Comparison of ENCODE assay signal across 25 cellular contexts in genomic region chr15:28023422-28023821, GRCh38.
"Had no signal": no experiment of that assay in that cellular context is flagged by ENCODE, and none has a peak within 500 bp of the region (broad histone marks: within the 10 kb centered on the region; RNA-seq: fewer than 3 reads in every experiment).

No MANE protein-coding gene starts in this region.

- H3K36me3 Mint-ChIP-seq: activated naive CD4-positive, alpha-beta T cell treated with anti-CD3 and anti-CD28 coated beads, Interleukin-2, amount 10 ng/mL, durations not matched to agents 7 days and 5 days; activated naive CD8-positive, alpha-beta T cell treated with anti-CD3 and anti-CD28 coated beads, Interleukin-2, amount 10 ng/mL, durations not matched to agents 7 days and 5 days; mesothelial cell of epicardium; naive thymus-derived CD4-positive, alpha-beta T cell; stimulated activated naive B cell treated with anti-CD40 and anti-IgM and Interleukin-4, amounts not matched to agents 10 μg/mL and 1 μg/mL and 100 μg/mL, for 72 hours had no signal

- DNase-seq: activated CD4-positive, alpha-beta T cell treated with anti-CD3 and anti-CD28 coated beads for 4 hours; activated CD4-positive, alpha-beta T cell treated with anti-CD3 and anti-CD28 coated beads, Interleukin-2, amount 50 U/mL, for 48 hours; activated CD8-positive, alpha-beta memory T cell treated with anti-CD3 and anti-CD28 coated beads for 24 hours; activated gamma-delta T cell; activated naive CD4-positive, alpha-beta T cell treated with anti-CD3 and anti-CD28 coated beads, Interleukin-2, amount 10 ng/mL, durations not matched to agents 7 days and 5 days; activated naive CD8-positive, alpha-beta T cell treated with anti-CD3 and anti-CD28 coated beads, Interleukin-2, amount 10 ng/mL, durations not matched to agents 7 days and 5 days; central memory CD4-positive, alpha-beta T cell; effector memory CD4-positive, alpha-beta T cell; gastrocnemius medialis; glutamatergic neuron; islet precursor cell; left ventricle myocardium inferior; naive thymus-derived CD4-positive, alpha-beta T cell; stimulated activated CD4-positive, alpha-beta T cell treated with anti-CD3 and anti-CD28 coated beads, Interleukin-1b, Interleukin-23, amount 100 ng/mL, for 48 hours; stimulated activated CD4-positive, alpha-beta T cell treated with anti-CD3 and anti-CD28 coated beads, Interleukin-4, amount 100 ng/mL, for 4 hours; stimulated activated CD8-positive, alpha-beta memory T cell treated with anti-CD3 and anti-CD28 coated beads, Interleukin-4, amount 100 ng/mL, for 48 hours; stimulated activated naive B cell treated with anti-CD40 and anti-IgM and Interleukin-4, amounts not matched to agents 10 μg/mL and 1 μg/mL and 100 μg/mL, for 72 hours; stomach; T-helper 1 cell had no signal

- H3K27ac Mint-ChIP-seq: activated naive CD4-positive, alpha-beta T cell treated with anti-CD3 and anti-CD28 coated beads, Interleukin-2, amount 10 ng/mL, durations not matched to agents 7 days and 5 days; activated naive CD8-positive, alpha-beta T cell treated with anti-CD3 and anti-CD28 coated beads, Interleukin-2, amount 10 ng/mL, durations not matched to agents 7 days and 5 days; mesothelial cell of epicardium; naive thymus-derived CD4-positive, alpha-beta T cell; stimulated activated naive B cell treated with anti-CD40 and anti-IgM and Interleukin-4, amounts not matched to agents 10 μg/mL and 1 μg/mL and 100 μg/mL, for 72 hours; T-helper 2 cell treated with Interferon-gamma antibody and Interleukin-4, amounts not matched to agents 5 μg/mL and 100 μg/mL, for 36 hours had no signal

- H3K27ac ChIP-seq: gastrocnemius medialis, left ventricle myocardium inferior, right atrium auricular region, stomach, tibial nerve, VCaP had no signal

- H3K4me3 Mint-ChIP-seq: activated naive CD4-positive, alpha-beta T cell treated with anti-CD3 and anti-CD28 coated beads, Interleukin-2, amount 10 ng/mL, durations not matched to agents 7 days and 5 days; activated naive CD8-positive, alpha-beta T cell treated with anti-CD3 and anti-CD28 coated beads, Interleukin-2, amount 10 ng/mL, durations not matched to agents 7 days and 5 days; mesothelial cell of epicardium; naive thymus-derived CD4-positive, alpha-beta T cell; stimulated activated naive B cell treated with anti-CD40 and anti-IgM and Interleukin-4, amounts not matched to agents 10 μg/mL and 1 μg/mL and 100 μg/mL, for 72 hours; T-helper 2 cell treated with Interferon-gamma antibody and Interleukin-4, amounts not matched to agents 5 μg/mL and 100 μg/mL, for 36 hours had no signal

- H3K27me3 Mint-ChIP-seq: activated naive CD4-positive, alpha-beta T cell treated with anti-CD3 and anti-CD28 coated beads, Interleukin-2, amount 10 ng/mL, durations not matched to agents 7 days and 5 days; activated naive CD8-positive, alpha-beta T cell treated with anti-CD3 and anti-CD28 coated beads, Interleukin-2, amount 10 ng/mL, durations not matched to agents 7 days and 5 days had no signal

- H3K36me3 ChIP-seq: gastrocnemius medialis, left ventricle myocardium inferior, right atrium auricular region, stomach had no signal

- H3K4me3 ChIP-seq: gastrocnemius medialis, left ventricle myocardium inferior, right atrium auricular region, smooth muscle cell, stomach, tibial nerve had no signal

- H3K4me1 ChIP-seq: gastrocnemius medialis, left ventricle myocardium inferior, right atrium auricular region, stomach, tibial nerve had no signal

- H3K9me3 Mint-ChIP-seq: activated naive CD4-positive, alpha-beta T cell treated with anti-CD3 and anti-CD28 coated beads, Interleukin-2, amount 10 ng/mL, durations not matched to agents 7 days and 5 days; activated naive CD8-positive, alpha-beta T cell treated with anti-CD3 and anti-CD28 coated beads, Interleukin-2, amount 10 ng/mL, durations not matched to agents 7 days and 5 days; mesothelial cell of epicardium; stimulated activated naive B cell treated with anti-CD40 and anti-IgM and Interleukin-4, amounts not matched to agents 10 μg/mL and 1 μg/mL and 100 μg/mL, for 72 hours; T-helper 2 cell treated with Interferon-gamma antibody and Interleukin-4, amounts not matched to agents 5 μg/mL and 100 μg/mL, for 36 hours had no signal

- ATAC-seq: gastrocnemius medialis; stimulated activated naive B cell treated with anti-CD40 and anti-IgM and Interleukin-4, amounts not matched to agents 10 μg/mL and 1 μg/mL and 100 μg/mL, for 72 hours had no signal

- H3K4me2 ChIP-seq: smooth muscle cell had no signal

- H3K27me3 ChIP-seq: gastrocnemius medialis, right atrium auricular region, stomach, tibial nerve had no signal

- H3K9me3 ChIP-seq: gastrocnemius medialis, left ventricle myocardium inferior, right atrium auricular region, stomach, tibial nerve had no signal

- H3K4me1 Mint-ChIP-seq: activated naive CD4-positive, alpha-beta T cell treated with anti-CD3 and anti-CD28 coated beads, Interleukin-2, amount 10 ng/mL, durations not matched to agents 7 days and 5 days; activated naive CD8-positive, alpha-beta T cell treated with anti-CD3 and anti-CD28 coated beads, Interleukin-2, amount 10 ng/mL, durations not matched to agents 7 days and 5 days; naive thymus-derived CD4-positive, alpha-beta T cell had no signal
